10 cellular contexts compared by ENCODE assay signal in the genomic region with DNA sequence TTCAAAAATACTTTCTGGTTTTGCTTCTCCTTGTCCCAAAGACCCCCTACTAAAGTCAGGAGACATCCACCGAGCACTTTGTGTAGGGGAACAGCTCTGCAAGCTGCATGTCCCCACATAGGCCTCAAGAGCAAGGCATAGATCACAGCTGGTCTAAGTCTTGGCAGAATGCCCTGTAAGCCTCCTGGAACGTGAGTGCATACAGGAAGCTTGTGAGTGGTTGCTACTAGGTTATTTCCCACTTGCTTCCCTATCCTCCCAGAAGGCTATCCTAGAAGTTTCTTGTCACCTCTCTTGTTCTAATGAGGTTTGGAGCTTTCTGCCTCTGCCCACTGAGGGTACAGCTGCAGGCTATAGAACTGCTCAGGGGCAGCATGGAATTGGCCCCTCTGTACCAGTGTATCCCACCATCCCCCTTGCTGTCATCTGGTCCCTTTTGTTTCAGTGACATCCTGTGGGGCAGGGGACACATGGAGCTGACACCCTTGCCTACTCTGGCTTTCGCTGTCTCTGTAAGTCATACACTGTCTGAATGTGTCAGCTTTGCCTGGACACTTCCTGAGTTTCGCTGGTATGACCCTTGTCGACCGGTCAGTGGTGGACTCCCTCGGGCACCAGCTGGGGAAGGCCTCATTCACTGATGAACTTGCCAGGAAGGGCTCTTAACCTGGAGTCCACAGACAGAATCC. TPM values are rescaled to one million over a fixed set of nuclear protein-coding genes. Genes with fewer than 3 reads are reported as not detected.
DNase-seq lines count a peak whose midpoint lies in the region; ATAC-seq and TF ChIP-seq lines count a peak whose summit lies in the region.
"Had no signal": no experiment of that assay in that cellular context is flagged by ENCODE, and none has a peak within 500 bp of the region (broad histone marks: within the 10 kb centered on the region; RNA-seq: fewer than 3 reads in every experiment).

No MANE protein-coding gene starts in this region.

- intact Hi-C loops in vagina (cut with DNase I): loop anchor here (10.0 kb wide), 1 partner anchor 967 kb away; no protein-coding TSS in a partner anchor

- H3K4me3 ChIP-seq in GM12865 (ENCODE audit: low read depth, low read length) (no peak overlapping the region), choroid plexus epithelial cell (ENCODE audit: low read depth, low read length) (no peak overlapping the region), vagina (no peak overlapping the region)
- H3K4me3 ChIP-seq: neural progenitor cell had no signal

- TF ChIP-seq CTCF in GM12865 (IDR thresholded peaks at IDR 0.05; ENCODE audit: insufficient read depth, low read depth, low read length, missing control alignments) (no peak), choroid plexus epithelial cell (conservative IDR thresholded peaks at IDR 0.05; ENCODE audit: low read depth, low read length) (no peak), vagina (IDR thresholded peaks at IDR 0.05) (no peak)

- H3K27ac ChIP-seq in vagina: no peak overlapping the region
- H3K27ac ChIP-seq: neural progenitor cell had no signal

- H3K9me3 ChIP-seq in vagina: no peaks in the 10 kb centered on the region

- peak; percentile 23 for DNase-seq in GM12865 (ENCODE audit: low read depth)
- DNase-seq in NCI-H2196 treated with DMSO at 0.1 percent for 48 hours (lab: John Stamatoyannopoulos, UW; ENCODE audit: unreplicated experiment): peak; percentile 60
- peak; percentile 93 for DNase-seq in choroid plexus epithelial cell (ENCODE audit: low read depth)
- peak; percentile 27 for DNase-seq in non-pigmented ciliary epithelial cell (ENCODE audit: low read depth)
- no peak for DNase-seq in vagina (ENCODE audit: extremely low spot score in 2 of 2)
- DNase-seq: stimulated activated naive B cell treated with anti-CD40 and anti-IgM and Interleukin-4, amounts not matched to agents 10 μg/mL and 1 μg/mL and 100 μg/mL, for 72 hours had no signal

- ATAC-seq in HG02852 (IDR thresholded peaks at IDR 0.05; ENCODE audit: unreplicated experiment) (no peak), HG03520 (IDR thresholded peaks at IDR 0.05; ENCODE audit: unreplicated experiment) (no peak), HG02840 (IDR thresholded peaks at IDR 0.05; ENCODE audit: low FRiP score, unreplicated experiment) (no peak)
- ATAC-seq: stimulated activated naive B cell treated with anti-CD40 and anti-IgM and Interleukin-4, amounts not matched to agents 10 μg/mL and 1 μg/mL and 100 μg/mL, for 72 hours had no signal

- H3K4me1 ChIP-seq in vagina: no peaks in the 10 kb centered on the region
- H3K4me1 ChIP-seq: neural progenitor cell had no signal

- H3K36me3 ChIP-seq in vagina: no peaks in the 10 kb centered on the region
- H3K36me3 ChIP-seq: neural progenitor cell had no signal

- no peaks in the 10 kb centered on the region for H3K27me3 ChIP-seq in vagina
- H3K27me3 ChIP-seq: neural progenitor cell had no signal

- no peak for TF ChIP-seq POLR2A in vagina (IDR thresholded peaks at IDR 0.05)

RNA-seq across cellular contexts. Expression of gene KCNK16, which starts 35.6 kb away (rescaled TPM):
- total RNA-seq in vagina: not detected

RNA-seq across cellular contexts. Expression of gene KCNK17, which starts 43.9 kb away (rescaled TPM):
- not detected for total RNA-seq in vagina

Comparison
In these comparisons a context has a peak if more than half of its experiments do, and no peak if none do; other contexts are left out.
1. DNase-seq: peak in GM12865 (single experiment), NCI-H2196 treated with DMSO at 0.1 percent for 48 hours (single experiment), choroid plexus epithelial cell (single experiment) and non-pigmented ciliary epithelial cell (single experiment); none in vagina (0 of 2).